Comparison of ENCODE assay signal across 1 cellular context in the genomic region with DNA sequence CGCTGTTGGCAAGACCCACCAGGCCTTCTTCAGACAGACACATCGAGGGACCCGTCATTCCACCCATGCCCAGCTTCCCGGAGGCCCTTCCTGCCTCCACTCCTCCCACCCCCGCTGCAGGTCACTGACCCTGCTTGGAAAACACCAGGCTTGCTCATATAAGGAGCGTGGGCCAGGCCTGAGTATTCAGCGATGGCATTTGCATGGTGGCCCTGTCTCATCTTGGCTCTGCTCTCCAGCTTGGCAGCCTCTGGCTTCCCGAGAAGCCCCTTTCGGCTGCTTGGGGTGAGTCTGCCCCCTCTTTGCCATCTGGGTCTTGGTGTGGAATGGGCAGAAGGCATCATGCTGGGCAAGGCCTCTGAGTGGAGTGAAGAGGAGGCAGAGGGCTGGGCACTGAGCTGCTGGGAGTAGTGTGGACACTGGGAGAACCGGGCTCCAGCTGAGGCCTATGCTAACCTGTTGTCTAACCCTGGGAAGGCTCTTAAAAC.
A peak's percentile ranks its signal among the peaks of the same experiment; 100 is the strongest.
TF ChIP-seq lines count a peak whose summit lies in the region.

A gene with protein sequence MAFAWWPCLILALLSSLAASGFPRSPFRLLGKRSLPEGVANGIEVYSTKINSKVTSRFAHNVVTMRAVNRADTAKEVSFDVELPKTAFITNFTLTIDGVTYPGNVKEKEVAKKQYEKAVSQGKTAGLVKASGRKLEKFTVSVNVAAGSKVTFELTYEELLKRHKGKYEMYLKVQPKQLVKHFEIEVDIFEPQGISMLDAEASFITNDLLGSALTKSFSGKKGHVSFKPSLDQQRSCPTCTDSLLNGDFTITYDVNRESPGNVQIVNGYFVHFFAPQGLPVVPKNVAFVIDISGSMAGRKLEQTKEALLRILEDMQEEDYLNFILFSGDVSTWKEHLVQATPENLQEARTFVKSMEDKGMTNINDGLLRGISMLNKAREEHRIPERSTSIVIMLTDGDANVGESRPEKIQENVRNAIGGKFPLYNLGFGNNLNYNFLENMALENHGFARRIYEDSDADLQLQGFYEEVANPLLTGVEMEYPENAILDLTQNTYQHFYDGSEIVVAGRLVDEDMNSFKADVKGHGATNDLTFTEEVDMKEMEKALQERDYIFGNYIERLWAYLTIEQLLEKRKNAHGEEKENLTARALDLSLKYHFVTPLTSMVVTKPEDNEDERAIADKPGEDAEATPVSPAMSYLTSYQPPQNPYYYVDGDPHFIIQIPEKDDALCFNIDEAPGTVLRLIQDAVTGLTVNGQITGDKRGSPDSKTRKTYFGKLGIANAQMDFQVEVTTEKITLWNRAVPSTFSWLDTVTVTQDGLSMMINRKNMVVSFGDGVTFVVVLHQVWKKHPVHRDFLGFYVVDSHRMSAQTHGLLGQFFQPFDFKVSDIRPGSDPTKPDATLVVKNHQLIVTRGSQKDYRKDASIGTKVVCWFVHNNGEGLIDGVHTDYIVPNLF (plus strand): TSS at position 185 of the 488 bp plus-strand sequence. CDS start 8 bp downstream, at position 193.

TF ChIP-seq in liver, 16 proteins besides CTCF, POLR2A, EP300 and RAD21:
- TF ChIP-seq NR2F2 (IDR thresholded peaks at IDR 0.05) (no peak), GABPA (IDR thresholded peaks at IDR 0.05 in 1 of 2, conservative IDR thresholded peaks at IDR 0.05 in 1 of 2) (peak in 1 of 2 donors; percentile 55), EGR1 (IDR thresholded peaks at IDR 0.05; ENCODE audit: low read depth in 2 of 2) (peak; percentile 86 to 96), TAF1 (conservative IDR thresholded peaks at IDR 0.05) (peak; percentile 91), FOXA1 (IDR thresholded peaks at IDR 0.05) (no peak), FOXA2 (IDR thresholded peaks at IDR 0.05) (peak; percentile 43), SP1 (IDR thresholded peaks at IDR 0.05) (peak; percentile 91), HNF4A (conservative IDR thresholded peaks at IDR 0.05) (peak; percentile 61 to 69), HNF4G (IDR thresholded peaks at IDR 0.05) (no peak), YY1 (IDR thresholded peaks at IDR 0.05) (peak; percentile 80), RXRA (IDR thresholded peaks at IDR 0.05) (peak; percentile 98 to 99), JUND (IDR thresholded peaks at IDR 0.05) (no peak)
- TF ChIP-seq, protein P1, sequence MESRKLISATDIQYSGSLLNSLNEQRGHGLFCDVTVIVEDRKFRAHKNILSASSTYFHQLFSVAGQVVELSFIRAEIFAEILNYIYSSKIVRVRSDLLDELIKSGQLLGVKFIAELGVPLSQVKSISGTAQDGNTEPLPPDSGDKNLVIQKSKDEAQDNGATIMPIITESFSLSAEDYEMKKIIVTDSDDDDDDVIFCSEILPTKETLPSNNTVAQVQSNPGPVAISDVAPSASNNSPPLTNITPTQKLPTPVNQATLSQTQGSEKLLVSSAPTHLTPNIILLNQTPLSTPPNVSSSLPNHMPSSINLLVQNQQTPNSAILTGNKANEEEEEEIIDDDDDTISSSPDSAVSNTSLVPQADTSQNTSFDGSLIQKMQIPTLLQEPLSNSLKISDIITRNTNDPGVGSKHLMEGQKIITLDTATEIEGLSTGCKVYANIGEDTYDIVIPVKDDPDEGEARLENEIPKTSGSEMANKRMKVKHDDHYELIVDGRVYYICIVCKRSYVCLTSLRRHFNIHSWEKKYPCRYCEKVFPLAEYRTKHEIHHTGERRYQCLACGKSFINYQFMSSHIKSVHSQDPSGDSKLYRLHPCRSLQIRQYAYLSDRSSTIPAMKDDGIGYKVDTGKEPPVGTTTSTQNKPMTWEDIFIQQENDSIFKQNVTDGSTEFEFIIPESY (IDR thresholded peaks at IDR 0.05) = peak; percentile 63
- TF ChIP-seq, protein P2, sequence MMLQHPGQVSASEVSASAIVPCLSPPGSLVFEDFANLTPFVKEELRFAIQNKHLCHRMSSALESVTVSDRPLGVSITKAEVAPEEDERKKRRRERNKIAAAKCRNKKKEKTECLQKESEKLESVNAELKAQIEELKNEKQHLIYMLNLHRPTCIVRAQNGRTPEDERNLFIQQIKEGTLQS (IDR thresholded peaks at IDR 0.05) = peak; percentile 34
- TF ChIP-seq, protein P3, sequence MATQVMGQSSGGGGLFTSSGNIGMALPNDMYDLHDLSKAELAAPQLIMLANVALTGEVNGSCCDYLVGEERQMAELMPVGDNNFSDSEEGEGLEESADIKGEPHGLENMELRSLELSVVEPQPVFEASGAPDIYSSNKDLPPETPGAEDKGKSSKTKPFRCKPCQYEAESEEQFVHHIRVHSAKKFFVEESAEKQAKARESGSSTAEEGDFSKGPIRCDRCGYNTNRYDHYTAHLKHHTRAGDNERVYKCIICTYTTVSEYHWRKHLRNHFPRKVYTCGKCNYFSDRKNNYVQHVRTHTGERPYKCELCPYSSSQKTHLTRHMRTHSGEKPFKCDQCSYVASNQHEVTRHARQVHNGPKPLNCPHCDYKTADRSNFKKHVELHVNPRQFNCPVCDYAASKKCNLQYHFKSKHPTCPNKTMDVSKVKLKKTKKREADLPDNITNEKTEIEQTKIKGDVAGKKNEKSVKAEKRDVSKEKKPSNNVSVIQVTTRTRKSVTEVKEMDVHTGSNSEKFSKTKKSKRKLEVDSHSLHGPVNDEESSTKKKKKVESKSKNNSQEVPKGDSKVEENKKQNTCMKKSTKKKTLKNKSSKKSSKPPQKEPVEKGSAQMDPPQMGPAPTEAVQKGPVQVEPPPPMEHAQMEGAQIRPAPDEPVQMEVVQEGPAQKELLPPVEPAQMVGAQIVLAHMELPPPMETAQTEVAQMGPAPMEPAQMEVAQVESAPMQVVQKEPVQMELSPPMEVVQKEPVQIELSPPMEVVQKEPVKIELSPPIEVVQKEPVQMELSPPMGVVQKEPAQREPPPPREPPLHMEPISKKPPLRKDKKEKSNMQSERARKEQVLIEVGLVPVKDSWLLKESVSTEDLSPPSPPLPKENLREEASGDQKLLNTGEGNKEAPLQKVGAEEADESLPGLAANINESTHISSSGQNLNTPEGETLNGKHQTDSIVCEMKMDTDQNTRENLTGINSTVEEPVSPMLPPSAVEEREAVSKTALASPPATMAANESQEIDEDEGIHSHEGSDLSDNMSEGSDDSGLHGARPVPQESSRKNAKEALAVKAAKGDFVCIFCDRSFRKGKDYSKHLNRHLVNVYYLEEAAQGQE (IDR thresholded peaks at IDR 0.05) = peak; percentile 94
- TF ChIP-seq, protein P4, sequence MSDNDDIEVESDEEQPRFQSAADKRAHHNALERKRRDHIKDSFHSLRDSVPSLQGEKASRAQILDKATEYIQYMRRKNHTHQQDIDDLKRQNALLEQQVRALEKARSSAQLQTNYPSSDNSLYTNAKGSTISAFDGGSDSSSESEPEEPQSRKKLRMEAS (IDR thresholded peaks at IDR 0.05) = peak; percentile 64
TF ChIP-seq in liver: peak in this region for 12.
